In the genomic region with DNA sequence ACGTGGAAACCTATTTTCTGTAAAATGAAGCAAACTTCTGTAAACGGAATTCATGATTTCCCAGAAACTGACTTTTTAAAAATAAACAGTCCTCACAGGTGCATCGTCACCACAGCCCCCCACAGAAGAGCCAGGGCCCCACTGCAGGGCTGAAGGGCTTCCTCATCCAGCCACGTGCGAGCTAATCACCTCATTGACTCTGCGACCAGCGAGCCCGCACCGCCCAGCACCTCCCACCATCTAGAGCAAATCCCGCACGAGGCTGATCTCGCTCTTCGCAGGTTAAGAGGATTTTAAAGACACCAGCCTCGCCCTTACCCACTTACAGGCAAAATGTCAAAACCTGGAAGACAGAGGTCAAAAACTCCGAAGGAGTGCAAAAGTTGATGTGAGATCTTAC, we compare ENCODE assay signal across 1 cellular context.
TF ChIP-seq lines count a peak whose summit lies in the region.

No MANE protein-coding gene starts in this region.

TF ChIP-seq in GM23338, 12 proteins besides CTCF, POLR2A, EP300 and RAD21 (continued from another document):
- TF ChIP-seq, protein P1, sequence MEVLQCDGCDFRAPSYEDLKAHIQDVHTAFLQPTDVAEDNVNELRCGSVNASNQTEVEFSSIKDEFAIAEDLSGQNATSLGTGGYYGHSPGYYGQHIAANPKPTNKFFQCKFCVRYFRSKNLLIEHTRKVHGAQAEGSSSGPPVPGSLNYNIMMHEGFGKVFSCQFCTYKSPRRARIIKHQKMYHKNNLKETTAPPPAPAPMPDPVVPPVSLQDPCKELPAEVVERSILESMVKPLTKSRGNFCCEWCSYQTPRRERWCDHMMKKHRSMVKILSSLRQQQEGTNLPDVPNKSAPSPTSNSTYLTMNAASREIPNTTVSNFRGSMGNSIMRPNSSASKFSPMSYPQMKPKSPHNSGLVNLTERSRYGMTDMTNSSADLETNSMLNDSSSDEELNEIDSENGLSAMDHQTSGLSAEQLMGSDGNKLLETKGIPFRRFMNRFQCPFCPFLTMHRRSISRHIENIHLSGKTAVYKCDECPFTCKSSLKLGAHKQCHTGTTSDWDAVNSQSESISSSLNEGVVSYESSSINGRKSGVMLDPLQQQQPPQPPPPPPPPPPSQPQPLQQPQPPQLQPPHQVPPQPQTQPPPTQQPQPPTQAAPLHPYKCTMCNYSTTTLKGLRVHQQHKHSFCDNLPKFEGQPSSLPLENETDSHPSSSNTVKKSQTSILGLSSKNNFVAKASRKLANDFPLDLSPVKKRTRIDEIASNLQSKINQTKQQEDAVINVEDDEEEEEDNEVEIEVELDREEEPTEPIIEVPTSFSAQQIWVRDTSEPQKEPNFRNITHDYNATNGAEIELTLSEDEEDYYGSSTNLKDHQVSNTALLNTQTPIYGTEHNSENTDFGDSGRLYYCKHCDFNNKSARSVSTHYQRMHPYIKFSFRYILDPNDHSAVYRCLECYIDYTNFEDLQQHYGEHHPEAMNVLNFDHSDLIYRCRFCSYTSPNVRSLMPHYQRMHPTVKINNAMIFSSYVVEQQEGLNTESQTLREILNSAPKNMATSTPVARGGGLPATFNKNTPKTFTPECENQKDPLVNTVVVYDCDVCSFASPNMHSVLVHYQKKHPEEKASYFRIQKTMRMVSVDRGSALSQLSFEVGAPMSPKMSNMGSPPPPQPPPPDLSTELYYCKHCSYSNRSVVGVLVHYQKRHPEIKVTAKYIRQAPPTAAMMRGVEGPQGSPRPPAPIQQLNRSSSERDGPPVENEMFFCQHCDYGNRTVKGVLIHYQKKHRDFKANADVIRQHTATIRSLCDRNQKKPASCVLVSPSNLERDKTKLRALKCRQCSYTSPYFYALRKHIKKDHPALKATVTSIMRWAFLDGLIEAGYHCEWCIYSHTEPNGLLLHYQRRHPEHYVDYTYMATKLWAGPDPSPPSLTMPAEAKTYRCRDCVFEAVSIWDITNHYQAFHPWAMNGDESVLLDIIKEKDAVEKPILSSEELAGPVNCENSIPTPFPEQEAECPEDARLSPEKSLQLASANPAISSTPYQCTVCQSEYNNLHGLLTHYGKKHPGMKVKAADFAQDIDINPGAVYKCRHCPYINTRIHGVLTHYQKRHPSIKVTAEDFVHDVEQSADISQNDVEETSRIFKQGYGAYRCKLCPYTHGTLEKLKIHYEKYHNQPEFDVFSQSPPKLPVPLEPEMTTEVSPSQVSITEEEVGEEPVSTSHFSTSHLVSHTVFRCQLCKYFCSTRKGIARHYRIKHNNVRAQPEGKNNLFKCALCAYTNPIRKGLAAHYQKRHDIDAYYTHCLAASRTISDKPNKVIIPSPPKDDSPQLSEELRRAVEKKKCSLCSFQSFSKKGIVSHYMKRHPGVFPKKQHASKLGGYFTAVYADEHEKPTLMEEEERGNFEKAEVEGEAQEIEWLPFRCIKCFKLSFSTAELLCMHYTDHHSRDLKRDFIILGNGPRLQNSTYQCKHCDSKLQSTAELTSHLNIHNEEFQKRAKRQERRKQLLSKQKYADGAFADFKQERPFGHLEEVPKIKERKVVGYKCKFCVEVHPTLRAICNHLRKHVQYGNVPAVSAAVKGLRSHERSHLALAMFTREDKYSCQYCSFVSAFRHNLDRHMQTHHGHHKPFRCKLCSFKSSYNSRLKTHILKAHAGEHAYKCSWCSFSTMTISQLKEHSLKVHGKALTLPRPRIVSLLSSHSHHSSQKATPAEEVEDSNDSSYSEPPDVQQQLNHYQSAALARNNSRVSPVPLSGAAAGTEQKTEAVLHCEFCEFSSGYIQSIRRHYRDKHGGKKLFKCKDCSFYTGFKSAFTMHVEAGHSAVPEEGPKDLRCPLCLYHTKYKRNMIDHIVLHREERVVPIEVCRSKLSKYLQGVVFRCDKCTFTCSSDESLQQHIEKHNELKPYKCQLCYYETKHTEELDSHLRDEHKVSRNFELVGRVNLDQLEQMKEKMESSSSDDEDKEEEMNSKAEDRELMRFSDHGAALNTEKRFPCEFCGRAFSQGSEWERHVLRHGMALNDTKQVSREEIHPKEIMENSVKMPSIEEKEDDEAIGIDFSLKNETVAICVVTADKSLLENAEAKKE (CRISPR knock-in tag; IDR thresholded peaks at IDR 0.05), result no peak
- TF ChIP-seq, protein P2, sequence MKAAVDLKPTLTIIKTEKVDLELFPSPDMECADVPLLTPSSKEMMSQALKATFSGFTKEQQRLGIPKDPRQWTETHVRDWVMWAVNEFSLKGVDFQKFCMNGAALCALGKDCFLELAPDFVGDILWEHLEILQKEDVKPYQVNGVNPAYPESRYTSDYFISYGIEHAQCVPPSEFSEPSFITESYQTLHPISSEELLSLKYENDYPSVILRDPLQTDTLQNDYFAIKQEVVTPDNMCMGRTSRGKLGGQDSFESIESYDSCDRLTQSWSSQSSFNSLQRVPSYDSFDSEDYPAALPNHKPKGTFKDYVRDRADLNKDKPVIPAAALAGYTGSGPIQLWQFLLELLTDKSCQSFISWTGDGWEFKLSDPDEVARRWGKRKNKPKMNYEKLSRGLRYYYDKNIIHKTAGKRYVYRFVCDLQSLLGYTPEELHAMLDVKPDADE (IDR thresholded peaks at IDR 0.05), result no peak
- TF ChIP-seq, protein P3, sequence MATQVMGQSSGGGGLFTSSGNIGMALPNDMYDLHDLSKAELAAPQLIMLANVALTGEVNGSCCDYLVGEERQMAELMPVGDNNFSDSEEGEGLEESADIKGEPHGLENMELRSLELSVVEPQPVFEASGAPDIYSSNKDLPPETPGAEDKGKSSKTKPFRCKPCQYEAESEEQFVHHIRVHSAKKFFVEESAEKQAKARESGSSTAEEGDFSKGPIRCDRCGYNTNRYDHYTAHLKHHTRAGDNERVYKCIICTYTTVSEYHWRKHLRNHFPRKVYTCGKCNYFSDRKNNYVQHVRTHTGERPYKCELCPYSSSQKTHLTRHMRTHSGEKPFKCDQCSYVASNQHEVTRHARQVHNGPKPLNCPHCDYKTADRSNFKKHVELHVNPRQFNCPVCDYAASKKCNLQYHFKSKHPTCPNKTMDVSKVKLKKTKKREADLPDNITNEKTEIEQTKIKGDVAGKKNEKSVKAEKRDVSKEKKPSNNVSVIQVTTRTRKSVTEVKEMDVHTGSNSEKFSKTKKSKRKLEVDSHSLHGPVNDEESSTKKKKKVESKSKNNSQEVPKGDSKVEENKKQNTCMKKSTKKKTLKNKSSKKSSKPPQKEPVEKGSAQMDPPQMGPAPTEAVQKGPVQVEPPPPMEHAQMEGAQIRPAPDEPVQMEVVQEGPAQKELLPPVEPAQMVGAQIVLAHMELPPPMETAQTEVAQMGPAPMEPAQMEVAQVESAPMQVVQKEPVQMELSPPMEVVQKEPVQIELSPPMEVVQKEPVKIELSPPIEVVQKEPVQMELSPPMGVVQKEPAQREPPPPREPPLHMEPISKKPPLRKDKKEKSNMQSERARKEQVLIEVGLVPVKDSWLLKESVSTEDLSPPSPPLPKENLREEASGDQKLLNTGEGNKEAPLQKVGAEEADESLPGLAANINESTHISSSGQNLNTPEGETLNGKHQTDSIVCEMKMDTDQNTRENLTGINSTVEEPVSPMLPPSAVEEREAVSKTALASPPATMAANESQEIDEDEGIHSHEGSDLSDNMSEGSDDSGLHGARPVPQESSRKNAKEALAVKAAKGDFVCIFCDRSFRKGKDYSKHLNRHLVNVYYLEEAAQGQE (IDR thresholded peaks at IDR 0.05; ENCODE audit: unreplicated experiment), result no peak
- TF ChIP-seq JUNB (IDR thresholded peaks at IDR 0.05; ENCODE audit: unreplicated experiment) (no peak), POLR2AphosphoS5 (IDR thresholded peaks at IDR 0.05; ENCODE audit: low read depth) (no peak), EZH2 (IDR thresholded peaks at IDR 0.05; ENCODE audit: low read depth, unreplicated experiment) (no peak)
